8 cellular contexts compared by ENCODE assay signal in genomic region chr4:37976991-37977470, GRCh38. TPM values are rescaled to one million over a fixed set of nuclear protein-coding genes. Genes with fewer than 3 reads are reported as not detected.
DNase-seq lines count a peak whose midpoint lies in the region; ATAC-seq, FAIRE-seq and TF ChIP-seq lines count a peak whose summit lies in the region.

No MANE protein-coding gene starts in this region.

- no peaks in the 10 kb centered on the region for H3K27me3 ChIP-seq in HepG2 (ENCODE audit: control insufficient read depth in 1 of 2, insufficient read depth in 2 of 2, low read length in 2 of 2)

- H3K27ac Mint-ChIP-seq in activated CD4-positive, alpha-beta T cell treated with anti-CD3 and anti-CD28 coated beads, Interleukin-2, amount 10 ng/mL, durations not matched to agents 24 days and 14 days, result peak overlapping the region; percentile 41

- intact Hi-C loops in activated CD4-positive, alpha-beta T cell treated with anti-CD3 and anti-CD28 coated beads, Interleukin-2, amount 10 ng/mL, durations not matched to agents 24 days and 14 days (cut with micrococcal nuclease), result loop anchor here (2.0 to 5.0 kb wide), 8 partner anchors 50 to 1005 kb away; partner anchors contain the start of genes PGM2 and RELL1
- intact Hi-C loops in HepG2 (cut with micrococcal nuclease; ENCODE audit: unreplicated experiment), result loop anchor here (2.0 to 10.0 kb wide), 4 partner anchors 60 to 174 kb away; partner anchors contain the start of gene PGM2

- H2AFZ ChIP-seq in HepG2 (ENCODE audit: low read length), result peak overlapping the region; percentile 42

- DNase-seq in NCI-H345 (lab: John Stamatoyannopoulos, UW) (peak; percentile 59), coronary artery (ENCODE audit: low spot score) (peak; percentile 87), HepG2 (ENCODE audit: low spot score) (peak; percentile 65)
- peak; percentile 94 for DNase-seq in activated CD4-positive, alpha-beta T cell treated with anti-CD3 and anti-CD28 coated beads, Interleukin-2, amount 10 ng/mL, durations not matched to agents 24 days and 14 days
- DNase-seq in stimulated activated CD4-positive, alpha-beta T cell treated with anti-CD3 and anti-CD28 coated beads, Interleukin-4, amount 100 ng/mL, for 24 hours, result peak; percentile 70

- H3K9me3 Mint-ChIP-seq in activated CD4-positive, alpha-beta T cell treated with anti-CD3 and anti-CD28 coated beads, Interleukin-2, amount 10 ng/mL, durations not matched to agents 24 days and 14 days, result no peaks in the 10 kb centered on the region

- peaks cover 23% of the 10 kb centered on the region for H3K4me1 Mint-ChIP-seq in activated CD4-positive, alpha-beta T cell treated with anti-CD3 and anti-CD28 coated beads, Interleukin-2, amount 10 ng/mL, durations not matched to agents 24 days and 14 days

- peaks cover 5% of the 10 kb centered on the region; the same call in 1 of the 2 replicates for H4K20me1 ChIP-seq in HepG2 (ENCODE audit: insufficient read depth, low read length)

- no peaks in the 10 kb centered on the region for H3K9me3 ChIP-seq in HepG2 (ENCODE audit: low read length)

- H3K36me3 ChIP-seq in HepG2 (replicated peaks in 1 of 2; ENCODE audit: control insufficient read depth in 1 of 2, insufficient read depth in 2 of 2, low read length in 2 of 2), result no peaks in the 10 kb centered on the region

- FAIRE-seq in HepG2 (lab: Jason Lieb, UNC), result no peak

- H3K36me3 Mint-ChIP-seq in activated CD4-positive, alpha-beta T cell treated with anti-CD3 and anti-CD28 coated beads, Interleukin-2, amount 10 ng/mL, durations not matched to agents 24 days and 14 days (ENCODE audit: low read depth), result peaks cover 2% of the 10 kb centered on the region

- H3K9ac ChIP-seq in HepG2 (ENCODE audit: insufficient read depth, low read depth, low read length), result peak overlapping the region; percentile 75

- TF ChIP-seq RAD21 in HepG2 (CRISPR knock-in tag; IDR thresholded peaks at IDR 0.05), result no peak

- H3K4me3 ChIP-seq in coronary artery (peak overlapping the region; percentile 99), HepG2 (replicated peaks in 1 of 3; ENCODE audit: insufficient read depth in 1 of 3, low read depth in 2 of 3, low read length in 3 of 3) (peak overlapping the region; percentile 61 to 83 (median 81))

- H3K4me2 ChIP-seq in HepG2 (ENCODE audit: low read depth, low read length), result peak overlapping the region; percentile 96

- in situ Hi-C loops in HepG2 (cut with HindIII; ENCODE audit: extremely low pct_ligation_motif_present, low pct_unique_long_range_greater_than_20kb), result no loop called here

- peaks cover 14% of the 10 kb centered on the region for H3K79me2 ChIP-seq in HepG2 (ENCODE audit: insufficient read depth, low read length)

- CTCF ChIA-PET in HepG2 (lab: Yijun Ruan, JAX; ENCODE audit: low intra/inter-chr PET ratio, low total read pairs), result no interaction called here

- no TSS peak for BruUV-seq in HepG2 (replicated peaks; lab: Mats Ljungman, UMichigan)

- H3K4me3 Mint-ChIP-seq in activated CD4-positive, alpha-beta T cell treated with anti-CD3 and anti-CD28 coated beads, Interleukin-2, amount 10 ng/mL, durations not matched to agents 24 days and 14 days, result peak overlapping the region; percentile 87

- H3K27ac ChIP-seq in 22Rv1 (peak overlapping the region; percentile 54), coronary artery (peak overlapping the region; percentile 99 to 100), HepG2 (ENCODE audit: extremely low read length, insufficient read depth, low read length) (peak overlapping the region; percentile 72)

- POLR2A ChIA-PET in HepG2 (lab: Yijun Ruan, JAX), result interaction anchor here (1.0 kb wide), 1 partner anchor 175 kb away, joined by 3 read pairs; no protein-coding TSS in a partner anchor

- H3K27me3 Mint-ChIP-seq in activated CD4-positive, alpha-beta T cell treated with anti-CD3 and anti-CD28 coated beads, Interleukin-2, amount 10 ng/mL, durations not matched to agents 24 days and 14 days, result peaks cover 2% of the 10 kb centered on the region

- ATAC-seq in GM18517 (IDR thresholded peaks at IDR 0.05; ENCODE audit: unreplicated experiment), result peak; percentile 46
- ATAC-seq in HG03039 (IDR thresholded peaks at IDR 0.05; ENCODE audit: unreplicated experiment), result peak; percentile 79
- peak; percentile 83 for ATAC-seq in HepG2

- WGBS in HepG2 (ENCODE audit: low lambda C conversion rate), result 0% methylated on average over 5 of the region's 50 CpGs

- peak; percentile 19 to 43; a peak in 2 of 4 replicates for TF ChIP-seq POLR2A in HepG2 (IDR thresholded peaks at IDR 0.05; ENCODE audit: insufficient read depth in 1 of 2, low read depth in 2 of 2, low read length in 2 of 2)

- H3K4me1 ChIP-seq in HepG2 (ENCODE audit: insufficient read depth, low read length), result peaks cover 48% of the 10 kb centered on the region

- TF ChIP-seq CTCF in 22Rv1 (IDR thresholded peaks at IDR 0.05), result no peak
- TF ChIP-seq CTCF in coronary artery (IDR thresholded peaks at IDR 0.05), result no peak
- TF ChIP-seq CTCF in HepG2 (CRISPR knock-in tag; IDR thresholded peaks at IDR 0.05), result peak; percentile 49

- TF ChIP-seq EP300 in HepG2 (IDR thresholded peaks at IDR 0.05; ENCODE audit: low read depth in 2 of 2, low read length in 2 of 2) (no peak), HepG2 (CRISPR knock-in tag; IDR thresholded peaks at IDR 0.05; ENCODE audit: borderline replicate concordance) (no peak)

TF ChIP-seq in HepG2, 621 proteins besides CTCF, POLR2A, EP300 and RAD21 (continues in another document):
- no peak for TF ChIP-seq TCF7 (IDR thresholded peaks at IDR 0.05; ENCODE audit: low read depth)
- no peak for TF ChIP-seq ATF7 (IDR thresholded peaks at IDR 0.05)
- no peak for TF ChIP-seq ATF7 (CRISPR knock-in tag; IDR thresholded peaks at IDR 0.05)
- TF ChIP-seq ZNF256 (CRISPR knock-in tag; conservative IDR thresholded peaks at IDR 0.05), result no peak
- peak; percentile 43 for TF ChIP-seq ASH2L (IDR thresholded peaks at IDR 0.05; ENCODE audit: insufficient read length, low read depth, low read length)
- TF ChIP-seq, protein P1, sequence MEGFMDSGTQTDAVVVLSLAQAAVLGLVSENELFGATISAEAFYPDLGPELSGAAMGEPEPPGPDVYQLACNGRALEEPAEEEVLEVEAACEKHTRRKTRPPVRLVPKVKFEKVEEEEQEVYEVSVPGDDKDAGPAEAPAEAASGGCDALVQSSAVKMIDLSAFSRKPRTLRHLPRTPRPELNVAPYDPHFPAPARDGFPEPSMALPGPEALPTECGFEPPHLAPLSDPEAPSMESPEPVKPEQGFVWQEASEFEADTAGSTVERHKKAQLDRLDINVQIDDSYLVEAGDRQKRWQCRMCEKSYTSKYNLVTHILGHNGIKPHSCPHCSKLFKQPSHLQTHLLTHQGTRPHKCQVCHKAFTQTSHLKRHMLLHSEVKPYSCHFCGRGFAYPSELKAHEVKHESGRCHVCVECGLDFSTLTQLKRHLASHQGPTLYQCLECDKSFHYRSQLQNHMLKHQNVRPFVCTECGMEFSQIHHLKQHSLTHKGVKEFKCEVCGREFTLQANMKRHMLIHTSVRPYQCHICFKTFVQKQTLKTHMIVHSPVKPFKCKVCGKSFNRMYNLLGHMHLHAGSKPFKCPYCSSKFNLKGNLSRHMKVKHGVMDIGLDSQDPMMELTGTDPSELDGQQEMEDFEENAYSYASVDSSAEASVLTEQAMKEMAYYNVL (CRISPR knock-in tag; IDR thresholded peaks at IDR 0.05; ENCODE audit: borderline replicate concordance), result no peak
- no peak for TF ChIP-seq U2AF1 (optimal IDR thresholded peaks at IDR 0.05; ENCODE audit: low read depth, low read length)
- TF ChIP-seq ZNF558 (CRISPR knock-in tag; IDR thresholded peaks at IDR 0.05; ENCODE audit: borderline replicate concordance), result no peak
- TF ChIP-seq NFRKB (IDR thresholded peaks at IDR 0.05), result no peak
- TF ChIP-seq GABPB1 (CRISPR knock-in tag; IDR thresholded peaks at IDR 0.05), result peak; percentile 53

RNA-seq across cellular contexts. Expression of gene PTTG2, which starts 16.8 kb away (rescaled TPM):
- 0.31 and 0.63 TPM in 2 replicates for total RNA-seq in activated CD4-positive, alpha-beta T cell treated with anti-CD3 and anti-CD28 coated beads, Interleukin-2, amount 10 ng/mL, durations not matched to agents 24 days and 14 days
- not detected in 2 replicates for total RNA-seq in HepG2 (2016; rRNA removed; fragmentation: Illumina TruSeq; extraction: Trizol)
- not detected in 2 replicates for total RNA-seq in HepG2 (2016; cell fraction: cytosol; rRNA removed; fragmentation: Illumina TruSeq; extraction: Trizol; ENCODE audit: low read depth)
- total RNA-seq in HepG2 (2016; cell fraction: insoluble cytoplasmic fraction; rRNA removed; fragmentation: Illumina TruSeq; extraction: Trizol), result not detected in 2 replicates
- not detected in 2 replicates for total RNA-seq in HepG2 (2016; cell fraction: membrane; rRNA removed; fragmentation: Illumina TruSeq; extraction: Trizol)
- not detected in 2 replicates for total RNA-seq in HepG2 (2016; cell fraction: nucleus; rRNA removed; fragmentation: Illumina TruSeq; extraction: Trizol)
- polyA plus RNA-seq in HepG2 (2011; rRNA removed), result not detected in 2 replicates
- not detected in 2 replicates for polyA plus RNA-seq in HepG2 (2011; cell fraction: cytosol; rRNA removed)
- not detected in 2 replicates for polyA plus RNA-seq in HepG2 (2011; cell fraction: nucleus; rRNA removed)
- not detected in 2 replicates for polyA plus RNA-seq in HepG2 (2012)
- polyA plus RNA-seq in HepG2 (2016; cell fraction: cytosol; fragmentation: Illumina TruSeq; extraction: Trizol; ENCODE audit: low read depth), result not detected in 2 replicates
- polyA plus RNA-seq in HepG2 (2016; cell fraction: insoluble cytoplasmic fraction; fragmentation: Illumina TruSeq; extraction: Trizol; ENCODE audit: low read depth), result not detected in 2 replicates
- not detected in 2 replicates for polyA plus RNA-seq in HepG2 (2016; cell fraction: membrane; fragmentation: Illumina TruSeq; extraction: Trizol; ENCODE audit: low read depth)
- not detected in 2 replicates for polyA plus RNA-seq in HepG2 (2016; cell fraction: nucleus; fragmentation: Illumina TruSeq; extraction: Trizol; ENCODE audit: insufficient read depth, low read depth)
- polyA minus RNA-seq in HepG2 (2011; rRNA and poly(A)+ RNA removed; ENCODE audit: low replicate concordance), result not detected in 2 replicates
- not detected in 2 replicates for polyA minus RNA-seq in HepG2 (2011; cell fraction: cytosol; rRNA and poly(A)+ RNA removed)
- not detected in 2 replicates for polyA minus RNA-seq in HepG2 (2011; cell fraction: nucleus; rRNA and poly(A)+ RNA removed)

Comparison
In these comparisons a context has a peak if more than half of its experiments do, and no peak if none do; other contexts are left out.
1. Peak in every context shown above with its lines: DNase-seq, ATAC-seq, H3K4me3 ChIP-seq and H3K27ac ChIP-seq.